1 cellular context compared by ENCODE assay signal in genomic region chr7:151226875-151227782, GRCh38.
TF ChIP-seq lines count a peak whose summit lies in the region.

Gene ABCF2 (minus strand): TSS chr7:151227205. CDS start chr7:151226458, 747 bp downstream.

TF ChIP-seq in HEK293, 187 proteins besides CTCF, POLR2A, EP300 and RAD21 (continued from another document):
- peak; percentile 65; the same call in 1 of the 2 replicates for TF ChIP-seq ZBTB10 (tag by site-specific recombination; IDR thresholded peaks at IDR 0.05)
- TF ChIP-seq PATZ1 (tag by site-specific recombination; IDR thresholded peaks at IDR 0.05): peak; percentile 77
- TF ChIP-seq ZNF792 (tag by site-specific recombination; IDR thresholded peaks at IDR 0.05): no peak
- TF ChIP-seq ZNF366 (tag by site-specific recombination; conservative IDR thresholded peaks at IDR 0.05): no peak
- TF ChIP-seq ZBTB26 (tag by site-specific recombination; optimal IDR thresholded peaks at IDR 0.05): peak; percentile 83
- 0 out of 2 replicates have a peak, but pooled peaks have one; percentile 62 for TF ChIP-seq ZNF639 (tag by site-specific recombination; IDR thresholded peaks at IDR 0.05)
- TF ChIP-seq ZNF629 (tag by site-specific recombination; IDR thresholded peaks at IDR 0.05): peak; percentile 80
- 0 out of 2 replicates have a peak, but pooled peaks have one; percentile 11 for TF ChIP-seq ZNF623 (tag by site-specific recombination; IDR thresholded peaks at IDR 0.05)
- TF ChIP-seq PRDM10 (tag by site-specific recombination; IDR thresholded peaks at IDR 0.05): peak; percentile 95
